Comparison of ENCODE assay signal across 8 cellular contexts in the genomic region with DNA sequence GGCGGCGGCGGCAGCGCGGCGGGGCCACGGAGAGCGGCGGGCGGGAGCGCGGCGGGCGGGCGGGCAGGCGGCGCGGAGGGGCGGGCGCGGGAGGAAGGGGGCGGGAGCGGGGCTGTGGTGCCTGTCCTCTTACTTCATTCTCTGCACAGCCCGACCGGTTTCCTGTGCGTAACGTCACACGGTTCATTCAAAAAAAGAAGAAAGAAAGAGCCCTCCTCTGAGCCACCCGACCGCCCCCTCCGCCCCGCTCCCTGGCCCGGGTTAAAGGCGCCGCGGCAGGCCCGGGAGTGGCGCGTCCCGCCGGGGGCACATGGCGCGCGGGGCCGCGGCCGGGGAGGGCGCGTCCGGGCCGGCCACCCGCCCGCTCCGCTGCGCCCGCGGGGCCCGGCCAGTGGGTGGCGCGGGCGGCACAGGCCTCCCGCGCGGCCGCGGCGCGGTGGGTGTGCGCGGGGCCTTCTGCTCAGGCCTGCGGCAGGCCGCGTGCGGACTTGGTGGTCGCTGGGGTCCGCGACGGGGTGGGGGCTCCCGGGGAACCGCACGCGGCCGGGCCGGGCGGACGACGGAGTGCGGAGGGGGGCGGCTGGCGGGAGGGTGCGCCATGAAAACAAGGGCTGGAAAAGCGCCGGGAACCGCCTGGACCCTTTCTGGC. TPM values are rescaled to one million over a fixed set of nuclear protein-coding genes. Genes with fewer than 3 reads are reported as not detected.
DNase-seq lines count a peak whose midpoint lies in the region; ATAC-seq and TF ChIP-seq lines count a peak whose summit lies in the region.

No MANE protein-coding gene starts in this region.

- peak; percentile 35 for TF ChIP-seq CTCF in GM10266 (IDR thresholded peaks at IDR 0.05; ENCODE audit: control insufficient read depth, insufficient read depth, low read depth, missing control alignments)
- peak; percentile 15; the same call in 1 of the 2 replicates for TF ChIP-seq CTCF in HFFc6 (IDR thresholded peaks at IDR 0.05)
- TF ChIP-seq CTCF in heart right ventricle (IDR thresholded peaks at IDR 0.05): peak in 2 of 9 donors; percentile 20 to 22
- no peak for TF ChIP-seq CTCF in progenitor cell of endocrine pancreas (IDR thresholded peaks at IDR 0.05; ENCODE audit: unreplicated experiment)

- intact Hi-C loops in heart right ventricle (cut with DNase I): loop anchor here in 5 of 10 donors (5.0 kb wide), 3 partner anchors 188 to 303 kb away; no protein-coding TSS in a partner anchor

- 1% methylated on average over 49 to 93 of the region's 94 CpGs for WGBS in heart right ventricle, 2 donors

- H3K4me1 Mint-ChIP-seq in HFFc6 (ENCODE audit: low read depth) (peaks cover 35% of the 10 kb centered on the region), progenitor cell of endocrine pancreas (ENCODE audit: low read depth) (peaks cover 18% of the 10 kb centered on the region)
- peaks cover 39% of the 10 kb centered on the region for H3K4me1 Mint-ChIP-seq in activated naive CD8-positive, alpha-beta T cell treated with anti-CD3 and anti-CD28 coated beads, Interleukin-2, amount 50 U/mL, for 24 hours

- peaks cover 0 to 8% (median 0%) of the 10 kb centered on the region in 7 donors for H3K27me3 ChIP-seq in heart right ventricle

- ATAC-seq in activated naive CD8-positive, alpha-beta T cell treated with anti-CD3 and anti-CD28 coated beads, Interleukin-2, amount 50 U/mL, for 24 hours: peak; percentile 77
- peak; percentile 79 to 88 (median 84) for ATAC-seq in heart right ventricle

- H3K27ac Mint-ChIP-seq in HFFc6 (0 out of 2 replicates have a peak overlapping the region, but pooled peaks have one; percentile 40), progenitor cell of endocrine pancreas (peak overlapping the region; percentile 97)
- peak overlapping the region; percentile 81 for H3K27ac Mint-ChIP-seq in activated naive CD8-positive, alpha-beta T cell treated with anti-CD3 and anti-CD28 coated beads, Interleukin-2, amount 50 U/mL, for 24 hours

- DNase-seq in GM10266 (ENCODE audit: extremely low spot score) (peak; percentile 94), HFFc6 (peak; percentile 55), MV-4-11 (lab: John Stamatoyannopoulos, UW) (peak; percentile 85), SW 1271 (lab: John Stamatoyannopoulos, UW) (peak; percentile 17 to 51), heart right ventricle (peak; percentile 80 to 90), progenitor cell of endocrine pancreas (ENCODE audit: low spot score, unreplicated experiment) (peak; percentile 51), ureter (ENCODE audit: low spot score) (peak; percentile 86)
- DNase-seq in activated naive CD8-positive, alpha-beta T cell treated with anti-CD3 and anti-CD28 coated beads, Interleukin-2, amount 50 U/mL, for 24 hours: peak; percentile 81

- H3K4me1 ChIP-seq in heart right ventricle: peaks cover 0 to 55% (median 34%) of the 10 kb centered on the region in 9 donors

- peak overlapping the region; percentile 63 to 91 (median 77) for H3K4me3 ChIP-seq in heart right ventricle

- no peaks in the 10 kb centered on the region for H3K36me3 ChIP-seq in heart right ventricle

- H3K9me3 ChIP-seq in heart right ventricle: no peaks in the 10 kb centered on the region

- peaks cover 26% of the 10 kb centered on the region for H3K27me3 Mint-ChIP-seq in HFFc6 (ENCODE audit: insufficient read depth)
- no peaks in the 10 kb centered on the region for H3K27me3 Mint-ChIP-seq in activated naive CD8-positive, alpha-beta T cell treated with anti-CD3 and anti-CD28 coated beads, Interleukin-2, amount 50 U/mL, for 24 hours
- H3K27me3 Mint-ChIP-seq in progenitor cell of endocrine pancreas: peaks cover 31% of the 10 kb centered on the region

- no peaks in the 10 kb centered on the region; the same call in 1 of the 2 replicates for H3K36me3 Mint-ChIP-seq in HFFc6 (ENCODE audit: low read depth)
- peaks cover 29% of the 10 kb centered on the region for H3K36me3 Mint-ChIP-seq in activated naive CD8-positive, alpha-beta T cell treated with anti-CD3 and anti-CD28 coated beads, Interleukin-2, amount 50 U/mL, for 24 hours (ENCODE audit: low read depth)
- no peaks in the 10 kb centered on the region for H3K36me3 Mint-ChIP-seq in progenitor cell of endocrine pancreas (ENCODE audit: insufficient read depth)

- peak overlapping the region; percentile 52 to 89 (median 78) for H3K27ac ChIP-seq in heart right ventricle

- H3K4me3 Mint-ChIP-seq in HFFc6 (peak overlapping the region; percentile 93), progenitor cell of endocrine pancreas (ENCODE audit: low read depth) (peak overlapping the region; percentile 83)
- peak overlapping the region; percentile 99 for H3K4me3 Mint-ChIP-seq in activated naive CD8-positive, alpha-beta T cell treated with anti-CD3 and anti-CD28 coated beads, Interleukin-2, amount 50 U/mL, for 24 hours

- H3K9me3 Mint-ChIP-seq in HFFc6 (no peaks in the 10 kb centered on the region), progenitor cell of endocrine pancreas (ENCODE audit: low read depth) (no peaks in the 10 kb centered on the region)
- no peaks in the 10 kb centered on the region for H3K9me3 Mint-ChIP-seq in activated naive CD8-positive, alpha-beta T cell treated with anti-CD3 and anti-CD28 coated beads, Interleukin-2, amount 50 U/mL, for 24 hours

RNA-seq across cellular contexts. Expression of a gene that starts 0.6 kb away (rescaled TPM):
- 1 to 10 TPM in 2 of 6 experiments, under 1 TPM in 4; 0.17 to 1.1 (median 0.95) TPM for total RNA-seq in HFFc6 (2021; fragmentation: NEBNext Ultra II Directional; extraction: Animal tissue kit (Norgen Biotek cat#: 25700))
- total RNA-seq in heart right ventricle: 10 to 100 TPM in 4 of 10 donors, 1 to 10 TPM in 6; 5.2 to 23.1 (median 9.8) TPM
- polyA plus RNA-seq in heart right ventricle: 1 to 10 TPM; 1.5 to 3.2 TPM
- total RNA-seq in progenitor cell of endocrine pancreas: 3.8 and 4.1 TPM in 2 replicates
- total RNA-seq in ureter: 13.3 TPM

RNA-seq across cellular contexts. Expression of a gene that starts 46.8 kb away (rescaled TPM):
- total RNA-seq in HFFc6 (2021; fragmentation: NEBNext Ultra II Directional; extraction: Animal tissue kit (Norgen Biotek cat#: 25700)): 10 to 100 TPM; 46.7 to 69.4 (median 57.1) TPM
- total RNA-seq in heart right ventricle (10 to 100 TPM; 28.6 to 41.6 (median 34.9) TPM), progenitor cell of endocrine pancreas (38.1 and 38.7 TPM in 2 replicates), ureter (57.6 TPM)
- 10 to 100 TPM in 1 of 2 donors, 1 to 10 TPM in 1; 9.4 to 21.0 TPM for polyA plus RNA-seq in heart right ventricle

Comparison
In these comparisons a context has a peak if more than half of its experiments do, and no peak if none do; other contexts are left out.
1. Peak in every context shown above with its lines: DNase-seq, ATAC-seq, H3K4me3 ChIP-seq and H3K27ac ChIP-seq.
2. DNase-seq: peak in every context shown above with its lines; median percentile 94 in GM10266; 86 in ureter; 85 in MV-4-11; 85 in heart right ventricle; 81 in activated naive CD8-positive, alpha-beta T cell treated with anti-CD3 and anti-CD28 coated beads, Interleukin-2, amount 50 U/mL, for 24 hours; 55 in HFFc6; 51 in progenitor cell of endocrine pancreas; 34 in SW 1271.
3. H3K27ac Mint-ChIP-seq: peak in every context shown above with its lines; median percentile 97 in progenitor cell of endocrine pancreas; 81 in activated naive CD8-positive, alpha-beta T cell treated with anti-CD3 and anti-CD28 coated beads, Interleukin-2, amount 50 U/mL, for 24 hours; 40 in HFFc6.